ENCODE assay signal across 8 cellular contexts in the genomic region with DNA sequence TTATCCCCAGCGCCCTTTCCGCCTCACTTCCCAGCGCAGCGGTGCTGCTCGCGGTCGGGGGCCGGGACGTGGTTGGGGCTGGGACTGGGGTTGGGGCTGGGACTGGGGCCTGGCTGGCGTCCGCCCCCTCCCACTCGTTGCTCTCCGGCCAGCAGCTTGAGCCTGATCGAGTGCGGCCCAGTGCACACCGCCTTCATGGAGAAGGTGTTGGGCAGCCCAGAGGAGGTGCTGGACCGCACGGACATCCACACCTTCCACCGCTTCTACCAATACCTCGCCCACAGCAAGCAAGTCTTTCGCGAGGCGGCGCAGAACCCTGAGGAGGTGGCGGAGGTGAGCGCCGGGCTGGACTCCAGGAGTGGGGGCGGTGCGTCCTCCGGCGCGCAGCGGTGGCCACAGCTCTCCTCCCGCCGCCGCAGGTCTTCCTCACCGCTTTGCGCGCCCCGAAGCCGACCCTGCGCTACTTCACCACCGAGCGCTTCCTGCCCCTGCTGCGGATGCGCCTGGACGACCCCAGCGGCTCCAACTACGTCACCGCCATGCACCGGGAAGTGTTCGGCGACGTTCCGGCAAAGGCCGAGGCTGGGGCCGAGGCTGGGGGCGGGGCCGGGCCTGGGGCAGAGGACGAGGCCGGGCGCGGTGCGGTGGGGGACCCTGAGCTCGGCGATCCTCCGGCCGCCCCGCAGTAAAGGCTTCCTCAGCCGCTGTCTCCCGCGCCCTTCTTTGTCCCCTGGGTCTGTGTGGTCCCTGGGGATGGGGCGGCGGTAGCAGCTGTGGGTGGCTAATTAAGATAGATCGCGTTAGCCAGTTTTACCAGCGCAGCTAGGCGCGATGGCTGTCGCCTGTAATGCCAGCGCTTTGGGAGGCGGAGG. TPM values are rescaled to one million over a fixed set of nuclear protein-coding genes. Genes with fewer than 3 reads are reported as not detected.
DNase-seq lines count a peak whose midpoint lies in the region; ATAC-seq, FAIRE-seq and TF ChIP-seq lines count a peak whose summit lies in the region.

No MANE protein-coding gene starts in this region.

- H3K79me2 ChIP-seq in keratinocyte (ENCODE audit: control insufficient read depth, insufficient read depth, low read length) = peaks cover 13% of the 10 kb centered on the region

- H3K9ac ChIP-seq in keratinocyte (ENCODE audit: control insufficient read depth, extremely low read depth, insufficient read depth, low read length) = peak overlapping the region; percentile 78

- TF ChIP-seq CTCF in keratinocyte (optimal IDR thresholded peaks at IDR 0.05 in 1 of 3, IDR thresholded peaks at IDR 0.05 in 1 of 3, conservative IDR thresholded peaks at IDR 0.05 in 1 of 3; ENCODE audit: extremely low read depth in 1 of 3, insufficient read depth in 2 of 3, low read length in 3 of 3) (peak in 1 of 3 experiments; percentile 3), spleen (IDR thresholded peaks at IDR 0.05 in 8 of 11, conservative IDR thresholded peaks at IDR 0.05 in 3 of 11) (peak in 2 of 11 experiments; percentile 3 to 7)

- H3K36me3 ChIP-seq in keratinocyte (ENCODE audit: control insufficient read depth in 2 of 2, extremely low read depth in 1 of 2, insufficient read depth in 2 of 2, low read length in 2 of 2) (no peaks in the 10 kb centered on the region), spleen (peaks cover 0 to 12% (median 0%) of the 10 kb centered on the region in 6 donors)

- H3K4me1 ChIP-seq in keratinocyte (ENCODE audit: control insufficient read depth, extremely low read depth, insufficient read depth, low read length) = peaks cover 18% of the 10 kb centered on the region
- peaks cover 7 to 41% (median 31%) of the 10 kb centered on the region in 6 donors for H3K4me1 ChIP-seq in spleen

- H3K4me2 ChIP-seq in keratinocyte (ENCODE audit: control insufficient read depth, extremely low read depth, insufficient read depth, low read depth, low read length) = peak overlapping the region; percentile 86

- H3K4me1 Mint-ChIP-seq in central memory CD8-positive, alpha-beta T cell = peaks cover 29% of the 10 kb centered on the region

- no peaks in the 10 kb centered on the region for H3K9me3 Mint-ChIP-seq in central memory CD8-positive, alpha-beta T cell

- H3K27ac ChIP-seq in keratinocyte (ENCODE audit: control insufficient read depth, insufficient read depth, low read length) (peak overlapping the region; percentile 54), spleen (peak overlapping the region; percentile 87 to 98 (median 91))

- H4K20me1 ChIP-seq in keratinocyte (ENCODE audit: control insufficient read depth, extremely low read depth, insufficient read depth, low read length) = no peaks in the 10 kb centered on the region

- TF ChIP-seq POLR2A in spleen (IDR thresholded peaks at IDR 0.05) = peak in 2 of 3 donors; percentile 45 to 78

- H3K4me3 Mint-ChIP-seq in central memory CD8-positive, alpha-beta T cell = peak overlapping the region; percentile 88

- H3K27me3 ChIP-seq in keratinocyte (ENCODE audit: control insufficient read depth, extremely low read depth, insufficient read depth, low read length) (no peaks in the 10 kb centered on the region), spleen (replicated peaks in 1 of 7) (no peaks in the 10 kb centered on the region)

- peak overlapping the region; percentile 88 for H3K27ac Mint-ChIP-seq in central memory CD8-positive, alpha-beta T cell (ENCODE audit: low read depth)

- dilution Hi-C loops in keratinocyte (cut with MboI; ENCODE audit: extremely low pct_ligation_motif_present, low sequenced_read_pairs) = no loop called here

- H3K4me3 ChIP-seq in keratinocyte (ENCODE audit: control insufficient read depth in 2 of 3, extremely low read depth in 1 of 3, insufficient read depth in 2 of 3, low read depth in 1 of 3, low read length in 3 of 3) (peak overlapping the region; percentile 71 to 82 (median 80)), spleen (peak overlapping the region; percentile 60 to 94 (median 72))

- peak; percentile 84 for DNase-seq in NK-92 treated with Interleukin-12 subunit alpha and Interleukin-12 subunit beta, amount 100 ng/mL, for 24 hours (lab: John Stamatoyannopoulos, UW)
- DNase-seq in NK-92 (lab: John Stamatoyannopoulos, UW; ENCODE audit: unreplicated experiment) (no peak), NCI-H2227 (lab: John Stamatoyannopoulos, UW; ENCODE audit: unreplicated experiment) (peak; percentile 94), keratinocyte (ENCODE audit: low read depth, low spot score) (no peak), spleen (peak; percentile 98)
- peak; percentile 34 for DNase-seq in activated CD4-positive, CD25-positive, alpha-beta regulatory T cell treated with anti-CD3 and anti-CD28 coated beads, Interleukin-2, amount 50 U/mL, for 16 hours (ENCODE audit: low read depth, low spot score)
- peak; percentile 55 to 62 for DNase-seq in central memory CD8-positive, alpha-beta T cell (ENCODE audit: low spot score in 2 of 2)

- H3K36me3 Mint-ChIP-seq in central memory CD8-positive, alpha-beta T cell (ENCODE audit: insufficient read depth) = peaks cover 6% of the 10 kb centered on the region

- no peaks in the 10 kb centered on the region for H3K9me3 ChIP-seq in keratinocyte (ENCODE audit: control insufficient read depth, low read depth, low read length)
- H3K9me3 ChIP-seq in spleen = no peaks in the 10 kb centered on the region

- H3K27me3 Mint-ChIP-seq in central memory CD8-positive, alpha-beta T cell = no peaks in the 10 kb centered on the region

- peak; percentile 61 for ATAC-seq in HG03039 (IDR thresholded peaks at IDR 0.05; ENCODE audit: unreplicated experiment)
- peak; percentile 87 for ATAC-seq in central memory CD8-positive, alpha-beta T cell (replicated peaks; ENCODE audit: extremely low read depth, poor library complexity, severe bottlenecking)

- peak overlapping the region; percentile 82 for H2AFZ ChIP-seq in keratinocyte (ENCODE audit: control insufficient read depth, low read length)

- no peak for FAIRE-seq in keratinocyte (lab: Jason Lieb, UNC)

- no peaks in the 10 kb centered on the region for H3K9me1 ChIP-seq in keratinocyte (ENCODE audit: control insufficient read depth, extremely low read depth, insufficient read depth, low read length)

- intact Hi-C loops in spleen (cut with DNase I; ENCODE audit: low total_unique reads) = no loop called here

- 0 to 1% (median 1%) methylated on average over 44 to 82 of the region's 82 CpGs for WGBS in spleen, 5 donors

RNA-seq across cellular contexts. Expression of a gene that starts 1.8 kb away (rescaled TPM):
- polyA plus RNA-seq in keratinocyte (3.6 to 14.7 TPM (median 5.3 TPM) in 3 replicates), spleen (1 to 10 TPM; 2.9 to 5.5 (median 3.5) TPM)
- polyA plus RNA-seq in keratinocyte (2011; ENCODE audit: low read depth) = 1.2 TPM
- polyA plus RNA-seq in keratinocyte (2011; cell fraction: cytosol; rRNA removed) = 2.9 and 8.8 TPM in 2 replicates
- polyA plus RNA-seq in keratinocyte (2011; cell fraction: nucleus; rRNA removed) = 2.6 and 4.3 TPM in 2 replicates
- polyA plus RNA-seq in keratinocyte (2012; ENCODE audit: low replicate concordance) = 6.6 and 8.9 TPM in 2 replicates
- polyA minus RNA-seq in keratinocyte = 1.6 to 4.4 TPM (median 4.4 TPM) in 3 replicates
- 21.1 TPM for polyA minus RNA-seq in keratinocyte (2011; cell fraction: cytosol; rRNA and poly(A)+ RNA removed)
- polyA minus RNA-seq in keratinocyte (2011; cell fraction: nucleus; rRNA and poly(A)+ RNA removed) = 2.3 and 3.5 TPM in 2 replicates
- 1 to 10 TPM in 2 of 7 donors, under 1 TPM in 5; 0.54 to 1.6 (median 0.79) TPM for total RNA-seq in spleen

RNA-seq across cellular contexts. Expression of a gene that starts 7.5 kb away (rescaled TPM):
- polyA plus RNA-seq in keratinocyte (25.9 to 49.8 TPM (median 26.2 TPM) in 3 replicates), spleen (100 to 1,000 TPM in 1 of 3 donors, 10 to 100 TPM in 2; 50.0 to 104 (median 80.6) TPM)
- polyA plus RNA-seq in keratinocyte (2011; ENCODE audit: low read depth) = 23.3 TPM
- polyA plus RNA-seq in keratinocyte (2011; cell fraction: cytosol; rRNA removed) = 25.9 and 41.0 TPM in 2 replicates
- 58.5 and 74.0 TPM in 2 replicates for polyA plus RNA-seq in keratinocyte (2011; cell fraction: nucleus; rRNA removed)
- 73.0 and 73.2 TPM in 2 replicates for polyA plus RNA-seq in keratinocyte (2012; ENCODE audit: low replicate concordance)
- polyA minus RNA-seq in keratinocyte = 15.1 to 128 TPM (median 29.9 TPM) in 3 replicates
- 46.0 TPM for polyA minus RNA-seq in keratinocyte (2011; cell fraction: cytosol; rRNA and poly(A)+ RNA removed)
- polyA minus RNA-seq in keratinocyte (2011; cell fraction: nucleus; rRNA and poly(A)+ RNA removed) = 17.7 and 25.6 TPM in 2 replicates
- total RNA-seq in spleen = 10 to 100 TPM; 32.5 to 68.6 (median 66.5) TPM

RNA-seq across cellular contexts. Expression of a gene that starts 12.4 kb away (rescaled TPM):
- polyA plus RNA-seq in keratinocyte (39.2 to 45.1 TPM (median 39.5 TPM) in 3 replicates), spleen (10 to 100 TPM; 33.0 to 39.1 (median 33.2) TPM)
- polyA plus RNA-seq in keratinocyte (2011; ENCODE audit: low read depth) = 28.8 TPM
- polyA plus RNA-seq in keratinocyte (2011; cell fraction: cytosol; rRNA removed) = 28.3 and 30.3 TPM in 2 replicates
- 41.1 and 44.6 TPM in 2 replicates for polyA plus RNA-seq in keratinocyte (2011; cell fraction: nucleus; rRNA removed)
- 36.7 and 38.2 TPM in 2 replicates for polyA plus RNA-seq in keratinocyte (2012; ENCODE audit: low replicate concordance)
- polyA minus RNA-seq in keratinocyte = 34.2 to 40.4 TPM (median 35.1 TPM) in 3 replicates
- 11.9 TPM for polyA minus RNA-seq in keratinocyte (2011; cell fraction: cytosol; rRNA and poly(A)+ RNA removed)
- 8.1 and 11.6 TPM in 2 replicates for polyA minus RNA-seq in keratinocyte (2011; cell fraction: nucleus; rRNA and poly(A)+ RNA removed)
- 10 to 100 TPM; 43.0 to 64.4 (median 55.8) TPM for total RNA-seq in spleen

RNA-seq across cellular contexts. Expression of a gene that starts 18.4 kb away (rescaled TPM):
- polyA plus RNA-seq in keratinocyte (6.9 to 13.1 TPM (median 10.8 TPM) in 3 replicates), spleen (10 to 100 TPM; 27.3 to 55.2 (median 49.8) TPM)
- 5.3 TPM for polyA plus RNA-seq in keratinocyte (2011; ENCODE audit: low read depth)
- polyA plus RNA-seq in keratinocyte (2011; cell fraction: cytosol; rRNA removed) = 3.9 and 8.4 TPM in 2 replicates
- 18.6 and 22.6 TPM in 2 replicates for polyA plus RNA-seq in keratinocyte (2011; cell fraction: nucleus; rRNA removed)
- polyA plus RNA-seq in keratinocyte (2012; ENCODE audit: low replicate concordance) = 9.3 and 11.9 TPM in 2 replicates
- polyA minus RNA-seq in keratinocyte = 5.9 to 19.1 TPM (median 8.8 TPM) in 3 replicates
- 15.2 TPM for polyA minus RNA-seq in keratinocyte (2011; cell fraction: cytosol; rRNA and poly(A)+ RNA removed)
- polyA minus RNA-seq in keratinocyte (2011; cell fraction: nucleus; rRNA and poly(A)+ RNA removed) = 13.3 and 15.4 TPM in 2 replicates
- total RNA-seq in spleen = 10 to 100 TPM; 32.5 to 61.0 (median 48.9) TPM

RNA-seq across cellular contexts. Expression of a gene that starts 23.0 kb away (rescaled TPM):
- 2.4 to 7.8 TPM (median 7.7 TPM) in 3 replicates for polyA plus RNA-seq in keratinocyte
- polyA plus RNA-seq in keratinocyte (2011; ENCODE audit: low read depth) = 4.7 TPM
- polyA plus RNA-seq in keratinocyte (2011; cell fraction: cytosol; rRNA removed) = 1.8 and 2.1 TPM in 2 replicates
- polyA plus RNA-seq in keratinocyte (2011; cell fraction: nucleus; rRNA removed) = 6.1 and 7.5 TPM in 2 replicates
- 2.0 and 6.5 TPM in 2 replicates for polyA plus RNA-seq in keratinocyte (2012; ENCODE audit: low replicate concordance)
- 0.33 to 3.3 TPM (median 1.7 TPM) in 3 replicates for polyA minus RNA-seq in keratinocyte
- not detected for polyA minus RNA-seq in keratinocyte (2011; cell fraction: cytosol; rRNA and poly(A)+ RNA removed)
- 0.95 and 2.3 TPM in 2 replicates for polyA minus RNA-seq in keratinocyte (2011; cell fraction: nucleus; rRNA and poly(A)+ RNA removed)
- total RNA-seq in spleen = 1 to 10 TPM; 1.9 to 5.6 (median 3.4) TPM
- polyA plus RNA-seq in spleen = 1 to 10 TPM; 3.6 to 4.3 (median 4.0) TPM

Comparison
In these comparisons a context has a peak if more than half of its experiments do, and no peak if none do; other contexts are left out.
1. DNase-seq: peak in NK-92 treated with Interleukin-12 subunit alpha and Interleukin-12 subunit beta, amount 100 ng/mL, for 24 hours (single experiment), NCI-H2227 (single experiment), activated CD4-positive, CD25-positive, alpha-beta regulatory T cell treated with anti-CD3 and anti-CD28 coated beads, Interleukin-2, amount 50 U/mL, for 16 hours (single experiment), central memory CD8-positive, alpha-beta T cell (2 of 2) and spleen (single experiment); none in NK-92 (single experiment) and keratinocyte (single experiment).